20 cellular contexts compared by ENCODE assay signal in genomic region chr11:109733245-109733644, GRCh38.
DNase-seq lines count a peak whose midpoint lies in the region; TF ChIP-seq lines count a peak whose summit lies in the region.
"Had no signal": no experiment of that assay in that cellular context is flagged by ENCODE, and none has a peak within 500 bp of the region (broad histone marks: within the 10 kb centered on the region; RNA-seq: fewer than 3 reads in every experiment).

No MANE protein-coding gene starts in this region.

- no peaks in the 10 kb centered on the region for H3K27me3 ChIP-seq in muscle layer of colon (ENCODE audit: control insufficient read depth in 1 of 2, insufficient read depth in 2 of 2, low read length in 2 of 2)
- H3K27me3 ChIP-seq: hepatocyte had no signal

- peaks cover 16% of the 10 kb centered on the region for H3K4me1 ChIP-seq in muscle layer of colon (ENCODE audit: insufficient read depth, low read length)

- peak overlapping the region; percentile 56 for H3K27ac ChIP-seq in muscle layer of colon (ENCODE audit: low read depth, low read length)
- H3K27ac ChIP-seq: hepatocyte, VCaP had no signal

- peak; percentile 51 for DNase-seq in ELR (ENCODE audit: low read depth)
- peak; percentile 61 for DNase-seq in NCI-H226
- DNase-seq in choroid plexus epithelial cell (ENCODE audit: low read depth): peak; percentile 45
- no peak for DNase-seq in NOMO-1 (lab: John Stamatoyannopoulos, UW; ENCODE audit: unreplicated experiment in 2 of 2)
- DNase-seq in hippocampal formation (lab: John Stamatoyannopoulos, UW): no peak
- DNase-seq in activated naive CD4-positive, alpha-beta T cell treated with Interleukin-2 at 50 U/mL for 16 hours: no peak
- no peak for DNase-seq in epidermal melanocyte (ENCODE audit: insufficient read length, low spot score)
- DNase-seq: activated CD4-positive, alpha-beta T cell treated with anti-CD3 and anti-CD28 coated beads, Interleukin-2, amount 10 ng/mL, durations not matched to agents 7 days and 5 days; activated CD8-positive, alpha-beta memory T cell treated with anti-CD3 and anti-CD28 coated beads, Interleukin-2, amount 50 U/mL, for 4 hours; CD4-positive, CD25-positive, alpha-beta regulatory T cell; DMS153; GF-D8; kidney; NCI-H2081; NCI-H446; nucleus accumbens had no signal

- H3K9me3 ChIP-seq in muscle layer of colon (ENCODE audit: low read length): no peaks in the 10 kb centered on the region

- TF ChIP-seq CTCF in choroid plexus epithelial cell (conservative IDR thresholded peaks at IDR 0.05; ENCODE audit: low read depth, low read length): no peak

- no peak overlapping the region for H3K4me3 ChIP-seq in choroid plexus epithelial cell (ENCODE audit: low read depth, low read length)
- no peak overlapping the region for H3K4me3 ChIP-seq in muscle layer of colon (ENCODE audit: low read depth in 1 of 2, low read length in 2 of 2)
- H3K4me3 ChIP-seq: hepatocyte, smooth muscle cell had no signal

- H3K9ac ChIP-seq in muscle layer of colon (ENCODE audit: low read length): no peak overlapping the region

- H3K36me3 ChIP-seq in muscle layer of colon (ENCODE audit: insufficient read depth, low read length): no peaks in the 10 kb centered on the region

Comparison
In these comparisons a context has a peak if more than half of its experiments do, and no peak if none do; other contexts are left out.
1. DNase-seq: peak in ELR (single experiment), NCI-H226 (single experiment) and choroid plexus epithelial cell (single experiment); none in NOMO-1 (0 of 2), hippocampal formation (0 of 2), activated naive CD4-positive, alpha-beta T cell treated with Interleukin-2 at 50 U/mL for 16 hours (single experiment) and epidermal melanocyte (single experiment).